ENCODE assay signal across 8 cellular contexts in the genomic region with DNA sequence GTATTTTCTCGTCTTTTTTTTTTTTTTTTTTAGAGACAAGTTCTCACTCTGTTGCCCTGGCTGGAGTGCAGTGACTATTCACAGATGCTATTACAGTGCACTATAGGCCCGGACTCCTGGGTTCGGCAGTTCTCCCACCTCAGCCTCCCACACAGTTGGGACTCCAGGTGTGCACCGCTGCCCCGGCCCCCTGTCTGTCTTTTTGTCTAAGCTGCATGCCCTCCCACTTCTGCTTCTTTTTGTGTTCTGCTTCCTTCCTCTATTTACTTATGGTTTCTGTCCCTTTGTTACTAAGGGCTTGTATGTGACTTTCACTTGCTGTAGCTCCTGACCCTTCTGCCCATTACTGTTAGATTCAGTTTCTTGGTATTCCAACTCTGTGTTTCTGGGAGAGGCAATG. TPM values are rescaled to one million over a fixed set of nuclear protein-coding genes. Genes with fewer than 3 reads are reported as not detected.
DNase-seq lines count a peak whose midpoint lies in the region; ATAC-seq and TF ChIP-seq lines count a peak whose summit lies in the region.

No MANE protein-coding gene starts in this region.

- intact Hi-C loops in CD4-positive, alpha-beta memory T cell (cut with micrococcal nuclease) = loop anchor here (1.0 kb wide), 1 partner anchor 25 kb away; a partner anchor contains a TSS
- intact Hi-C loops in dorsolateral prefrontal cortex (cut with DNase I) = no loop called here
- intact Hi-C loops in PC-9 (cut with micrococcal nuclease; ENCODE audit: unreplicated experiment) = no loop called here

- H2AFZ ChIP-seq in PC-9 = no peak overlapping the region
- H2AFZ ChIP-seq in GM23248 = no peak overlapping the region

- CTCF ChIA-PET in CD4-positive, alpha-beta memory T cell (lab: Charles Lee; ENCODE audit: partially characterized antibody) = interaction anchor here (0.6 to 29.4 kb wide), 6 partner anchors 10 to 44 kb away, joined by 3 to 680 read pairs (median 14); a partner anchor contains a TSS
- CTCF ChIA-PET in PC-9 (lab: Charles Lee) = no interaction called here

- H3K4me1 ChIP-seq in CD4-positive, alpha-beta memory T cell (ENCODE audit: insufficient read depth, low read length) = peaks cover 100% of the 10 kb centered on the region
- H3K4me1 ChIP-seq in PC-9 (replicated peaks; ENCODE audit: insufficient read depth) (0 out of 2 replicates have a peak, but pooled peaks cover 7% of the 10 kb centered on the region), GM23248 (ENCODE audit: insufficient read depth) (peaks cover 30% of the 10 kb centered on the region)

- in situ Hi-C loops in KBM-7 (cut with MboI; ENCODE audit: low pct_unique_long_range_greater_than_20kb, low sequenced_read_pairs) (no loop called here), GM23248 (cut with MboI) (no loop called here)

- H3K9me2 ChIP-seq in PC-9 (ENCODE audit: insufficient read depth) (no peaks in the 10 kb centered on the region), GM23248 (ENCODE audit: insufficient read depth) (no peaks in the 10 kb centered on the region)

- H3K36me3 Mint-ChIP-seq in CD4-positive, alpha-beta memory T cell = peaks cover 56 to 57% of the 10 kb centered on the region in 2 donors

- TF ChIP-seq CTCF in dorsolateral prefrontal cortex (IDR thresholded peaks at IDR 0.05 in 54 of 56, conservative IDR thresholded peaks at IDR 0.05 in 2 of 56; ENCODE audit: low read depth in 1 of 56, partially characterized antibody in 56 of 56) = no peak
- no peak for TF ChIP-seq CTCF in PC-9 (conservative IDR thresholded peaks at IDR 0.05)

- WGBS in GM23248 (ENCODE audit: low coverage in 1 of 2, low lambda C conversion rate in 2 of 2, missing lambda C conversion rate in 2 of 2), 2 experiments = 91 to 95% methylated on average over 5 of the region's 5 CpGs

- H3K27ac ChIP-seq in CD4-positive, alpha-beta memory T cell (ENCODE audit: low read depth, low read length) = peak overlapping the region; percentile 54
- H3K27ac ChIP-seq in dorsolateral prefrontal cortex (peak overlapping the region in 43 of 59 donors; percentile 12 to 86 (median 63)), PC-9 (no peak overlapping the region), GM23248 (no peak overlapping the region)

- no TSS peak for BruUV-seq in PC-9 (replicated peaks; lab: Mats Ljungman, UMichigan)

- POLR2A ChIA-PET in CD4-positive, alpha-beta memory T cell (lab: Charles Lee; ENCODE audit: partially characterized antibody) = interaction anchor here (1.4 to 44.5 kb wide), 5 partner anchors 6 to 236 kb away, joined by 4 to 1508 read pairs (median 11); a partner anchor contains a TSS
- POLR2A ChIA-PET in PC-9 (lab: Charles Lee; ENCODE audit: unreplicated experiment) = no interaction called here

- H3K9ac ChIP-seq in GM23248 = no peak overlapping the region

- peaks cover 70 to 97% (median 86%) of the 10 kb centered on the region in 4 donors for H3K4me1 Mint-ChIP-seq in CD4-positive, alpha-beta memory T cell

- H4K20me1 ChIP-seq in PC-9 (ENCODE audit: insufficient read depth) (peaks cover 6% of the 10 kb centered on the region), GM23248 (ENCODE audit: insufficient read depth) (0 out of 2 replicates have a peak, but pooled peaks cover 3% of the 10 kb centered on the region)

- H3K4me3 ChIP-seq in CD4-positive, alpha-beta memory T cell (ENCODE audit: low read length in 2 of 2) = peak overlapping the region in 1 of 2 donors; percentile 57
- H3K4me3 ChIP-seq in dorsolateral prefrontal cortex (peak overlapping the region in 2 of 59 donors; percentile 10 to 25), PC-9 (no peak overlapping the region), GM23248 (no peak overlapping the region)

- H3K4me2 ChIP-seq in PC-9 (no peak overlapping the region), GM23248 (ENCODE audit: unreplicated experiment) (no peak overlapping the region)

- H3K9me3 Mint-ChIP-seq in CD4-positive, alpha-beta memory T cell = no peaks in the 10 kb centered on the region

- H3K79me2 ChIP-seq in PC-9 (ENCODE audit: low read depth) (no peaks in the 10 kb centered on the region), GM23248 (ENCODE audit: insufficient read depth) (peaks cover 93% of the 10 kb centered on the region)

- no peaks in the 10 kb centered on the region for H3K9me3 ChIP-seq in CD4-positive, alpha-beta memory T cell (ENCODE audit: control insufficient read depth in 1 of 2, low read length in 2 of 2)
- no peaks in the 10 kb centered on the region for H3K9me3 ChIP-seq in PC-9 (ENCODE audit: insufficient read depth, low read depth)
- H3K9me3 ChIP-seq in GM23248 (ENCODE audit: low read depth) = no peaks in the 10 kb centered on the region

- no peak for DNase-seq in CD4-positive, alpha-beta memory T cell
- DNase-seq in KBM-7 (peak; percentile 86), dorsolateral prefrontal cortex (no peak), PC-9 (no peak), GM23248 (no peak), NCI-H82 (lab: John Stamatoyannopoulos, UW) (no peak), NCI-H82 treated with DMSO at 0.1 percent for 48 hours (lab: John Stamatoyannopoulos, UW; ENCODE audit: unreplicated experiment) (no peak)

- H3K36me3 ChIP-seq in CD4-positive, alpha-beta memory T cell (ENCODE audit: insufficient read depth, low read length) = no peaks in the 10 kb centered on the region
- H3K36me3 ChIP-seq in PC-9 (ENCODE audit: low read depth) (no peaks in the 10 kb centered on the region), GM23248 (ENCODE audit: low read depth) (peaks cover 18% of the 10 kb centered on the region)

- H3K4me3 Mint-ChIP-seq in CD4-positive, alpha-beta memory T cell = peak overlapping the region; percentile 71 to 91 (median 87)

- H3F3A ChIP-seq in PC-9 (ENCODE audit: insufficient read depth, low read depth) = no peaks in the 10 kb centered on the region
- H3F3A ChIP-seq in GM23248 (ENCODE audit: insufficient read depth) = peaks cover 30% of the 10 kb centered on the region

- ATAC-seq in GM19452 (IDR thresholded peaks at IDR 0.05; ENCODE audit: unreplicated experiment) = peak; percentile 52

- no peaks in the 10 kb centered on the region for H3K27me3 ChIP-seq in CD4-positive, alpha-beta memory T cell (ENCODE audit: insufficient read depth, low read length)
- H3K27me3 ChIP-seq in dorsolateral prefrontal cortex = no peaks in the 10 kb centered on the region
- H3K27me3 ChIP-seq in PC-9 (ENCODE audit: insufficient read depth, low read depth) = no peaks in the 10 kb centered on the region
- H3K27me3 ChIP-seq in GM23248 (replicated peaks; ENCODE audit: insufficient read depth) = no peaks in the 10 kb centered on the region

- H3K27me3 Mint-ChIP-seq in CD4-positive, alpha-beta memory T cell = no peaks in the 10 kb centered on the region

- H3K27ac Mint-ChIP-seq in CD4-positive, alpha-beta memory T cell = peak overlapping the region; percentile 82 to 94 (median 91)

RNA-seq across cellular contexts. Expression of a gene that starts 20.5 kb away (rescaled TPM):
- total RNA-seq in CD4-positive, alpha-beta memory T cell = 100 to 1,000 TPM; 190 to 194 TPM
- 10 to 100 TPM; 14.4 to 21.1 TPM for polyA plus RNA-seq in CD4-positive, alpha-beta memory T cell
- total RNA-seq in dorsolateral prefrontal cortex = 10 to 100 TPM; 21.3 to 61.6 (median 36.3) TPM
- total RNA-seq in PC-9 (2021) = 28.6 and 44.7 TPM in 2 replicates
- 20.9 and 53.7 TPM in 2 replicates for total RNA-seq in GM23248 (2014; rRNA removed; shearing (Covaris generic))
- polyA plus RNA-seq in GM23248 (2016; fragmentation: Nextera tagmentation; extraction: Ambion mirVana) = 15.8 and 17.3 TPM in 2 replicates

RNA-seq across cellular contexts. Expression of a gene that starts 25.9 kb away (rescaled TPM):
- total RNA-seq in CD4-positive, alpha-beta memory T cell = 10 to 100 TPM; 51.9 to 55.8 TPM
- polyA plus RNA-seq in CD4-positive, alpha-beta memory T cell = 10 to 100 TPM; 22.4 to 25.2 TPM
- 10 to 100 TPM; 11.9 to 33.6 (median 20.1) TPM for total RNA-seq in dorsolateral prefrontal cortex
- 14.2 and 17.2 TPM in 2 replicates for total RNA-seq in PC-9 (2021)
- total RNA-seq in GM23248 (2014; rRNA removed; shearing (Covaris generic)) = 8.5 and 11.9 TPM in 2 replicates
- polyA plus RNA-seq in GM23248 (2016; fragmentation: Nextera tagmentation; extraction: Ambion mirVana) = 13.4 and 15.8 TPM in 2 replicates

RNA-seq across cellular contexts. Expression of a gene that starts 26.0 kb away (rescaled TPM):
- 100 to 1,000 TPM in 1 of 2 experiments, 10 to 100 TPM in 1; 98.4 to 104 TPM for total RNA-seq in CD4-positive, alpha-beta memory T cell
- 10 to 100 TPM; 28.3 to 30.6 TPM for polyA plus RNA-seq in CD4-positive, alpha-beta memory T cell
- total RNA-seq in dorsolateral prefrontal cortex = 100 to 1,000 TPM in 7 of 120 experiments, 10 to 100 TPM in 113; 48.9 to 123 (median 70.7) TPM
- total RNA-seq in PC-9 (2021) = 47.5 and 65.7 TPM in 2 replicates
- 49.6 and 68.0 TPM in 2 replicates for total RNA-seq in GM23248 (2014; rRNA removed; shearing (Covaris generic))
- polyA plus RNA-seq in GM23248 (2016; fragmentation: Nextera tagmentation; extraction: Ambion mirVana) = 24.1 and 27.2 TPM in 2 replicates

RNA-seq across cellular contexts. Expression of a gene that starts 39.7 kb away (rescaled TPM):
- 10 to 100 TPM; 12.0 to 13.3 TPM for total RNA-seq in CD4-positive, alpha-beta memory T cell
- 10 to 100 TPM in 1 of 2 donors, 1 to 10 TPM in 1; 6.6 to 10.8 TPM for polyA plus RNA-seq in CD4-positive, alpha-beta memory T cell
- total RNA-seq in dorsolateral prefrontal cortex (10 to 100 TPM; 13.4 to 34.2 (median 20.2) TPM), PC-9 (2021) (13.4 and 14.0 TPM in 2 replicates)
- 36.2 and 47.6 TPM in 2 replicates for total RNA-seq in GM23248 (2014; rRNA removed; shearing (Covaris generic))
- polyA plus RNA-seq in GM23248 (2016; fragmentation: Nextera tagmentation; extraction: Ambion mirVana) = 24.8 and 26.0 TPM in 2 replicates

RNA-seq across cellular contexts. Expression of a gene that starts 48.9 kb away (rescaled TPM):
- total RNA-seq in CD4-positive, alpha-beta memory T cell = under 1 TPM; 0.14 to 0.26 TPM
- under 1 TPM in 1 of 2 donors, not detected in 1; 0.64 TPM for polyA plus RNA-seq in CD4-positive, alpha-beta memory T cell
- total RNA-seq in dorsolateral prefrontal cortex = 1 to 10 TPM in 7 of 120 experiments, under 1 TPM in 39, not detected in 74; 0.10 to 3.0 (median 0.37) TPM
- 36.4 and 45.0 TPM in 2 replicates for total RNA-seq in PC-9 (2021)
- 0.32 TPM in 1 of 2 replicates, not detected in the other for total RNA-seq in GM23248 (2014; rRNA removed; shearing (Covaris generic))
- polyA plus RNA-seq in GM23248 (2016; fragmentation: Nextera tagmentation; extraction: Ambion mirVana) = 0.34 TPM in 1 of 2 replicates, not detected in the other

Comparison
In these comparisons a context has a peak if more than half of its experiments do, and no peak if none do; other contexts are left out.
1. H3K27ac ChIP-seq: peak in CD4-positive, alpha-beta memory T cell (single experiment) and dorsolateral prefrontal cortex (43 of 59); none in PC-9 (single experiment) and GM23248 (single experiment).